In genomic region chr5:172958268-172959046, GRCh38 we compare ENCODE assay signal across 8 cellular contexts. TPM values are rescaled to one million over a fixed set of nuclear protein-coding genes. Genes with fewer than 3 reads are reported as not detected.
DNase-seq lines count a peak whose midpoint lies in the region; ATAC-seq lines count a peak whose summit lies in the region.

No MANE protein-coding gene starts in this region.

- no peaks in the 10 kb centered on the region for H3K9me3 Mint-ChIP-seq in effector memory CD8-positive, alpha-beta T cell

- DNase-seq in NCI-H69 (lab: John Stamatoyannopoulos, UW) (peak; percentile 79), mesenteric fat pad (ENCODE audit: low spot score) (peak; percentile 93), DMS79 treated with DMSO at 0.1 percent for 48 hours (lab: John Stamatoyannopoulos, UW) (no peak)
- peak; percentile 90 for DNase-seq in activated CD8-positive, alpha-beta memory T cell treated with anti-CD3 and anti-CD28 coated beads for 24 hours
- DNase-seq in effector memory CD8-positive, alpha-beta T cell: peak; percentile 41 to 48 (median 42)
- DNase-seq in stimulated activated CD8-positive, alpha-beta memory T cell treated with anti-CD3 and anti-CD28 coated beads, Interleukin-15, amount 100 ng/mL, for 1 hour (ENCODE audit: low read depth): peak; percentile 17

- H3K27me3 Mint-ChIP-seq in effector memory CD8-positive, alpha-beta T cell: no peaks in the 10 kb centered on the region

- ATAC-seq in GM18502 (IDR thresholded peaks at IDR 0.05; ENCODE audit: poor library complexity, unreplicated experiment) (peak; percentile 73), HG02885 (IDR thresholded peaks at IDR 0.05; ENCODE audit: poor library complexity, unreplicated experiment) (peak; percentile 71)
- peak; percentile 67 for ATAC-seq in effector memory CD8-positive, alpha-beta T cell (replicated peaks)

- peak overlapping the region; percentile 92 to 95 for H3K4me3 Mint-ChIP-seq in effector memory CD8-positive, alpha-beta T cell

- peak overlapping the region; percentile 97 for H3K27ac Mint-ChIP-seq in effector memory CD8-positive, alpha-beta T cell

- peaks cover 21 to 24% of the 10 kb centered on the region in 2 donors for H3K4me1 Mint-ChIP-seq in effector memory CD8-positive, alpha-beta T cell (ENCODE audit: low read depth in 2 of 2)

- peaks cover 27% of the 10 kb centered on the region for H3K36me3 Mint-ChIP-seq in effector memory CD8-positive, alpha-beta T cell (ENCODE audit: insufficient read depth)

RNA-seq across cellular contexts. Expression of gene RPL26L1, which starts 0.8 kb away (rescaled TPM):
- 28.2 TPM for total RNA-seq in mesenteric fat pad

RNA-seq across cellular contexts. Expression of gene ATP6V0E1, which starts 25.1 kb away (rescaled TPM):
- 319 TPM for total RNA-seq in mesenteric fat pad
